16 cellular contexts compared by ENCODE assay signal in the genomic region with DNA sequence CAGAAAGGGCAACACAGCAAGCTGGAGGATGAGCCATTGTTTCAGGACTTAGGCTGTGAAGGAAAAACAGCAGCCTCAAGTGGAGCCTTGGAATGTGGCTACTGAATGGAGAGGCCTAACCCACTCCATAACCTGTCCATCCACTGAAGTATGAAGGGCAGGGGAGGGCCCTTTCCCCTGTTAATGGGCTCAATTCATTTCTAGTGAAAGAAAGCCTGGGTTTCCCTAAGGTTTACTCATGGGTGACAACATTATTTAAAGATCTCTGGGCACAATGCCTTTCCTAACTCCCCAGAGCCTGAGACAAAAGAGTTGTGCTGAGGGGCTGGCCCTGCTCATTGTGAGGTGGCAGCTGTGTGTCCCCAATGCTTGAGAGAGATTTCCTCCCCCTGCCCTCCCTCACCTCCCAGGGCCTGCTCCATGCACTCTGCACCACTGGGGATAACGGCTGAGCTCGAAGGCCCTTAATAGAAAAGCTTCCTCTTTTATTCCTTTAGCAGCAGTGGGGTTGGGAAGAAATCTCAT.
DNase-seq lines count a peak whose midpoint lies in the region; ATAC-seq and TF ChIP-seq lines count a peak whose summit lies in the region.
"Had no signal": no experiment of that assay in that cellular context is flagged by ENCODE, and none has a peak within 500 bp of the region (broad histone marks: within the 10 kb centered on the region; RNA-seq: fewer than 3 reads in every experiment).

No MANE protein-coding gene starts in this region.

- peak overlapping the region; percentile 56 for H2AK5ac ChIP-seq in trophoblast cell (ENCODE audit: low read length)

- H3K9ac ChIP-seq in trophoblast cell (ENCODE audit: low read length): no peak overlapping the region

- 0 out of 2 replicates have a peak, but pooled peaks cover 6% of the 10 kb centered on the region for H3K9me2 ChIP-seq in GM23338 (ENCODE audit: insufficient read depth)

- peak overlapping the region; percentile 44 for H2BK120ac ChIP-seq in trophoblast cell (ENCODE audit: insufficient read depth, low read length, poor library complexity)

- H3K36me3 ChIP-seq in GM23338 (ENCODE audit: insufficient read depth): no peaks in the 10 kb centered on the region
- no peaks in the 10 kb centered on the region for H3K36me3 ChIP-seq in esophagus squamous epithelium
- no peaks in the 10 kb centered on the region for H3K36me3 ChIP-seq in trophoblast cell (ENCODE audit: control insufficient read depth in 1 of 2, insufficient read depth in 2 of 2, low read length in 2 of 2)

- H3K36me3 Mint-ChIP-seq in GM23338 (ENCODE audit: low read depth): no peaks in the 10 kb centered on the region
- H3K36me3 Mint-ChIP-seq: CD4-positive, alpha-beta memory T cell; natural killer cell treated with Interleukin-12 subunit alpha and Interleukin-12 subunit beta and Interleukin-15 and Interleukin-18, amount 100 ng/mL, for 72 hours had no signal

- peak overlapping the region; percentile 93 for H2BK12ac ChIP-seq in trophoblast cell (ENCODE audit: low read length)

- no peak overlapping the region for H3K4me2 ChIP-seq in GM23338
- no peak overlapping the region for H3K4me2 ChIP-seq in trophoblast cell (ENCODE audit: low read length)

- peak overlapping the region; percentile 52; the same call in 1 of the 2 replicates for H2AFZ ChIP-seq in GM23338
- no peak overlapping the region for H2AFZ ChIP-seq in trophoblast cell (ENCODE audit: insufficient read depth, low read length, poor library complexity)

- H4K91ac ChIP-seq in trophoblast cell (ENCODE audit: low read depth, low read length): peak overlapping the region; percentile 68

- H3K18ac ChIP-seq in trophoblast cell (ENCODE audit: low read length): peak overlapping the region; percentile 87

- H3K27ac ChIP-seq in GM23338 (ENCODE audit: low read depth): no peak overlapping the region
- peak overlapping the region in 3 of 4 donors; percentile 10 to 17 (median 17) for H3K27ac ChIP-seq in esophagus squamous epithelium
- H3K27ac ChIP-seq in trophoblast cell (ENCODE audit: low read depth, low read length): peak overlapping the region; percentile 51

- DNase-seq in GM23338 (ENCODE audit: low spot score) (peak; percentile 43), NCI-H2107 (lab: John Stamatoyannopoulos, UW) (peak; percentile 70), esophagus squamous epithelium (lab: John Stamatoyannopoulos, UW) (no peak), trophoblast cell (no peak), T-helper 1 cell (no peak), HuH-7 (ENCODE audit: low spot score) (no peak), GM20000 (ENCODE audit: low spot score) (no peak)
- no peak for DNase-seq in stimulated activated CD4-positive, alpha-beta T cell treated with anti-CD3 and anti-CD28 coated beads, Interleukin-4, amount 100 ng/mL, for 24 hours
- DNase-seq: activated CD4-positive, alpha-beta T cell treated with anti-CD3 and anti-CD28 coated beads, Interleukin-2, amount 50 U/mL, for 4 hours; CD4-positive, alpha-beta memory T cell; effector CD4-positive, alpha-beta T cell; NCI-H526; stimulated activated naive CD4-positive, alpha-beta T cell treated with Interleukin-2 at 50 U/mL for 16 hours had no signal

- peak overlapping the region; percentile 47 for H4K8ac ChIP-seq in trophoblast cell (ENCODE audit: low read depth, low read length)

- H3K4ac ChIP-seq in trophoblast cell (ENCODE audit: low read depth, low read length): peak overlapping the region; percentile 23

- TF ChIP-seq CTCF in GM23338 (conservative IDR thresholded peaks at IDR 0.05; ENCODE audit: low read depth in 2 of 2) (no peak), esophagus squamous epithelium (IDR thresholded peaks at IDR 0.05) (no peak), GM20000 (IDR thresholded peaks at IDR 0.05; ENCODE audit: extremely low read depth, missing control alignments) (no peak)

- H3K79me2 ChIP-seq in GM23338 (replicated peaks; ENCODE audit: insufficient read depth): no peaks in the 10 kb centered on the region
- H3K79me2 ChIP-seq in trophoblast cell (ENCODE audit: control insufficient read depth, insufficient read depth, low read length, poor library complexity): peaks cover 1% of the 10 kb centered on the region

- no peaks in the 10 kb centered on the region for H3K27me3 ChIP-seq in GM23338 (ENCODE audit: insufficient read depth)
- H3K27me3 ChIP-seq in esophagus squamous epithelium: no peaks in the 10 kb centered on the region
- H3K27me3 ChIP-seq in trophoblast cell (ENCODE audit: insufficient read depth, low read length): no peaks in the 10 kb centered on the region

- no peaks in the 10 kb centered on the region for H3K27me3 Mint-ChIP-seq in GM23338 (ENCODE audit: insufficient read depth, low read depth, poor library complexity)
- H3K27me3 Mint-ChIP-seq: CD4-positive, alpha-beta memory T cell had no signal

- no peak overlapping the region for H3K23ac ChIP-seq in trophoblast cell (ENCODE audit: low read length)

- WGBS in esophagus squamous epithelium, 2 donors: 64 to 76% methylated on average over 2 of the region's 2 CpGs
- WGBS in trophoblast cell (ENCODE audit: extremely low coverage, insufficient coverage, insufficient read length): no CpG with 5 or more reads among the region's 2 CpGs

- no peak for TF ChIP-seq POLR2A in esophagus squamous epithelium (IDR thresholded peaks at IDR 0.05)

- intact Hi-C loops in esophagus squamous epithelium (cut with DNase I): no loop called here

- no peaks in the 10 kb centered on the region for H3F3A ChIP-seq in GM23338 (replicated peaks; ENCODE audit: low read depth)

- H3K9me3 Mint-ChIP-seq in GM23338: no peaks in the 10 kb centered on the region
- H3K9me3 Mint-ChIP-seq: CD4-positive, alpha-beta memory T cell; natural killer cell treated with Interleukin-12 subunit alpha and Interleukin-12 subunit beta and Interleukin-15 and Interleukin-18, amount 100 ng/mL, for 72 hours had no signal

- H3K4me3 ChIP-seq in GM23338 (no peak overlapping the region), esophagus squamous epithelium (no peak overlapping the region), trophoblast cell (ENCODE audit: low read depth, low read length) (no peak overlapping the region)
- H3K4me3 ChIP-seq: GM12878 had no signal

- peak overlapping the region; percentile 6 for H2BK5ac ChIP-seq in trophoblast cell (ENCODE audit: low read depth, low read length, poor library complexity)

- peaks cover 14% of the 10 kb centered on the region; the same call in 1 of the 2 replicates for H3K4me1 ChIP-seq in GM23338 (ENCODE audit: insufficient read depth)
- peaks cover 0 to 30% (median 17%) of the 10 kb centered on the region in 3 donors for H3K4me1 ChIP-seq in esophagus squamous epithelium
- peaks cover 18 to 23% of the 10 kb centered on the region in 2 experiments for H3K4me1 ChIP-seq in trophoblast cell (ENCODE audit: control insufficient read depth in 1 of 2, insufficient read depth in 2 of 2, low read length in 2 of 2)

- no peak overlapping the region for H4K12ac ChIP-seq in trophoblast cell (ENCODE audit: low read depth, low read length)

- H3K9me3 ChIP-seq in esophagus squamous epithelium: no peaks in the 10 kb centered on the region
- H3K9me3 ChIP-seq in trophoblast cell (ENCODE audit: insufficient read depth, low read depth, low read length): no peaks in the 10 kb centered on the region

- peaks cover 30% of the 10 kb centered on the region for H3K4me1 Mint-ChIP-seq in GM23338

- no peaks in the 10 kb centered on the region for H4K20me1 ChIP-seq in GM23338 (replicated peaks; ENCODE audit: insufficient read depth)

- H3K79me1 ChIP-seq in trophoblast cell (ENCODE audit: low read length): peaks cover 8% of the 10 kb centered on the region

- no peak overlapping the region for H3K4me3 Mint-ChIP-seq in GM23338
- H3K4me3 Mint-ChIP-seq: CD4-positive, alpha-beta memory T cell; natural killer cell treated with Interleukin-12 subunit alpha and Interleukin-12 subunit beta and Interleukin-15 and Interleukin-18, amount 100 ng/mL, for 72 hours had no signal

- peak overlapping the region; percentile 71 for H3K27ac Mint-ChIP-seq in GM23338
- H3K27ac Mint-ChIP-seq: activated naive CD4-positive, alpha-beta T cell treated with anti-CD3 and anti-CD28 coated beads, Interleukin-2, amount 50 U/mL, for 72 hours; CD4-positive, alpha-beta memory T cell; natural killer cell treated with Interleukin-12 subunit alpha and Interleukin-12 subunit beta and Interleukin-15 and Interleukin-18, amount 100 ng/mL, for 72 hours had no signal

- H3K14ac ChIP-seq in trophoblast cell (ENCODE audit: low read length): peak overlapping the region; percentile 66

- peak; percentile 90 for ATAC-seq in GM23338
- ATAC-seq: activated naive CD4-positive, alpha-beta T cell treated with anti-CD3 and anti-CD28 coated beads, Interleukin-2, amount 50 U/mL, for 72 hours; GM12878; natural killer cell treated with Interleukin-12 subunit alpha and Interleukin-12 subunit beta and Interleukin-15 and Interleukin-18, amount 100 ng/mL, for 72 hours had no signal

Comparison
In these comparisons a context has a peak if more than half of its experiments do, and no peak if none do; other contexts are left out.
1. DNase-seq: peak in GM23338 (single experiment) and NCI-H2107 (single experiment); none in esophagus squamous epithelium (single experiment), trophoblast cell (0 of 2), T-helper 1 cell (0 of 5), HuH-7 (single experiment), GM20000 (single experiment) and stimulated activated CD4-positive, alpha-beta T cell treated with anti-CD3 and anti-CD28 coated beads, Interleukin-4, amount 100 ng/mL, for 24 hours (single experiment).